Comparison of ENCODE assay signal across 15 cellular contexts in the genomic region with DNA sequence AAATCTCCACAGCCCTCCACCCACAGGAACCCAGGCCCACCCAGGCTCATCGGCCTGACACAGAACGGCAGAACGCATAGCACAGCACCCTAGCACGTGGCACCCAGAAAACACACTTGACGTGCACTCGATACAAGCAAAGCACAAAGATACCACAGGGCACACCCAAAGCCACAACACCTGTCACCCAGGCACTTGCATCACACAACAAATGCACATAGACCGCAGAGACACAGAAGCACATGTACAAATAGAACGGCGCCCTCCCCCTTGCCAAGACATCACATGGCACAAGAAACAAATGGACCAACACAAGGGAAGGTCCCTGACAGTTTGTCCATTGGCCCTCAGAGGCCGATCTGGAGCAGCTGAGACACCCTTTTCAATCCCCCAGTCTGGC.
"Had no signal": no experiment of that assay in that cellular context is flagged by ENCODE, and none has a peak within 500 bp of the region (broad histone marks: within the 10 kb centered on the region; RNA-seq: fewer than 3 reads in every experiment).

No MANE protein-coding gene starts in this region.

- H3K9me3 ChIP-seq: sigmoid colon, tibial artery had no signal

- H3K27me3 ChIP-seq: foreskin keratinocyte, sigmoid colon, tibial artery had no signal

- H3K36me3 ChIP-seq: sigmoid colon, tibial artery had no signal

- DNase-seq: activated B cell treated with CpG ODN at 0.5 μM for 24 hours; activated CD4-positive, alpha-beta T cell treated with anti-CD3 and anti-CD28 coated beads, Interleukin-2, amount 10 ng/mL, durations not matched to agents 7 days and 5 days; activated CD8-positive, alpha-beta memory T cell treated with anti-CD3 and anti-CD28 coated beads for 24 hours; activated gamma-delta T cell treated with Interleukin-2 at 50 U/mL for 16 hours; activated naive CD8-positive, alpha-beta T cell treated with anti-CD3 and anti-CD28 coated beads, Interleukin-2, amount 10 ng/mL, durations not matched to agents 7 days and 5 days; cerebellar nuclear complex; effector memory CD4-positive, alpha-beta T cell; foreskin keratinocyte; kidney glomerular epithelial cell; left ventricle myocardium superior; nephron progenitor cell; sigmoid colon; stimulated activated CD4-positive, alpha-beta T cell treated with anti-CD3 and anti-CD28 coated beads, Interleukin-2, amount 100 ng/mL, for 48 hours; tibial artery had no signal

- H3K4me3 ChIP-seq: sigmoid colon, tibial artery had no signal

- H3K4me1 ChIP-seq: foreskin keratinocyte, sigmoid colon, tibial artery had no signal

- ATAC-seq: foreskin keratinocyte; left ventricle myocardium superior; stimulated activated memory B cell treated with anti-CD40 and anti-IgM and Interleukin-4, amounts not matched to agents 10 μg/mL and 1 μg/mL and 100 μg/mL, for 72 hours had no signal

- H3K27ac ChIP-seq: foreskin keratinocyte, sigmoid colon, tibial artery had no signal
